1 cellular context compared by ENCODE assay signal in genomic region chr2:178111743-178112142, GRCh38.
TF ChIP-seq lines count a peak whose summit lies in the region.

No MANE protein-coding gene starts in this region.

TF ChIP-seq in H1, 55 proteins besides CTCF, POLR2A, EP300 and RAD21:
- no peak for TF ChIP-seq MAFK (IDR thresholded peaks at IDR 0.05; ENCODE audit: low read depth, low read length)
- no peak for TF ChIP-seq CREB1 (IDR thresholded peaks at IDR 0.05)
- TF ChIP-seq YY1 (IDR thresholded peaks at IDR 0.05; ENCODE audit: low read depth, low read length): no peak
- TF ChIP-seq POLR2AphosphoS5 (IDR thresholded peaks at IDR 0.05; ENCODE audit: low read depth, low read length): no peak
- TF ChIP-seq JUN (IDR thresholded peaks at IDR 0.05; ENCODE audit: low read depth, low read length): no peak
- no peak for TF ChIP-seq TAF7 (optimal IDR thresholded peaks at IDR 0.05; ENCODE audit: borderline replicate concordance, low read depth, low read length)
- TF ChIP-seq SP2 (IDR thresholded peaks at IDR 0.05; ENCODE audit: low read length): no peak
- no peak for TF ChIP-seq ZNF274 (IDR thresholded peaks at IDR 0.05; ENCODE audit: borderline replicate concordance, extremely low read depth, low read length)
- TF ChIP-seq SUZ12 (IDR thresholded peaks at IDR 0.05; ENCODE audit: low read length): no peak
